In the genomic region with DNA sequence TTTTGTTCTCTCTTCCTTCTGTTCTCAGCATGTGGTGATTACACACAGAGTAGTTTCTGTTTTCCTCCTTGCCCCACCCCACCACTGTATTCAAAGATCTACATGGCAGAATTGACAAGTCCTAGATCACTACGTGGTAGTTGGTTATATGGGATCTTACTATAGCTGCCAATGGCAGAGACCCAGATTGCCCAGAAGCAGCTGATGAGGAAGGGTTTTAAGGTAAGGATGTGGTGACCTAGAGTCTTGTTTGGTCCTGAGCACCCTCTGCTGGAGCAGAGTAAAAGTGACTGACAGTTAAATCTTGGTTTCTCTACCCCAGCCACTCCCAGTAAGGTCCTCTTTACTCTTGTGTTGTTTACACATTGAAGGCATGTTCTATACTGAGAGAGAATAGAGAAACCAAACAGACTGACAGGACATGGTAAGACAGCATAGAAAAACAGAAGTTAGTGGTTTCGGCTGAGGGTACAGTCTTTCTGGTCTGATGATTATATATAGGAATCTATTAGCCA, we compare ENCODE assay signal across 9 cellular contexts. TPM values are rescaled to one million over a fixed set of nuclear protein-coding genes. Genes with fewer than 3 reads are reported as not detected.
DNase-seq lines count a peak whose midpoint lies in the region; ATAC-seq, FAIRE-seq and TF ChIP-seq lines count a peak whose summit lies in the region.
"Had no signal": no experiment of that assay in that cellular context is flagged by ENCODE, and none has a peak within 500 bp of the region (broad histone marks: within the 10 kb centered on the region; RNA-seq: fewer than 3 reads in every experiment).

No MANE protein-coding gene starts in this region.

- POLR2A ChIA-PET in A549 (lab: Yijun Ruan, JAX) = interaction anchor here (1.2 kb wide), 1 partner anchor 27 kb away, joined by 3 read pairs; a partner anchor contains a TSS

- no peaks in the 10 kb centered on the region for H3K9me3 ChIP-seq in A549

- peak; percentile 59 to 65 for TF ChIP-seq RAD21 in A549 (conservative IDR thresholded peaks at IDR 0.05 in 1 of 2, IDR thresholded peaks at IDR 0.05 in 1 of 2)

- peak; percentile 92 to 97 for ATAC-seq in A549
- ATAC-seq in GM21786 (IDR thresholded peaks at IDR 0.05; ENCODE audit: unreplicated experiment) = peak; percentile 97
- peak; percentile 59 to 63 for ATAC-seq in natural killer cell treated with Interleukin-12 subunit alpha and Interleukin-12 subunit beta and Interleukin-15 and Interleukin-18, amount 100 ng/mL, for 72 hours

- H3K4me1 ChIP-seq in A549 = peaks cover 17% of the 10 kb centered on the region

- WGBS in A549 (ENCODE audit: missing lambda C conversion rate) = 59% methylated on average over 2 of the region's 2 CpGs

- peak; percentile 56 to 61 for DNase-seq in A549 (ENCODE audit: low read depth in 1 of 2, low spot score in 1 of 2)
- peak; percentile 82 for DNase-seq in G401 (ENCODE audit: low spot score)
- DNase-seq in HuH-7 (ENCODE audit: low spot score) = peak; percentile 44
- DNase-seq in SW480 (ENCODE audit: low spot score) = peak; percentile 16
- DNase-seq in epithelial cell of esophagus (ENCODE audit: low read depth) = peak; percentile 74
- DNase-seq in natural killer cell treated with Interleukin-12 subunit alpha and Interleukin-12 subunit beta and Interleukin-15 and Interleukin-18, amount 100 ng/mL, for 72 hours (ENCODE audit: low spot score) = no peak
- no peak for DNase-seq in T-helper 9 cell

- H3K4me1 Mint-ChIP-seq in natural killer cell treated with Interleukin-12 subunit alpha and Interleukin-12 subunit beta and Interleukin-15 and Interleukin-18, amount 100 ng/mL, for 72 hours (ENCODE audit: low read depth in 2 of 2) = peaks cover 7% of the 10 kb centered on the region in 2 donors

- 0 out of 6 replicates have a peak overlapping the region, but pooled peaks of 1 of the 2 experiments have one; percentile 3 for H3K27ac ChIP-seq in A549

- in situ Hi-C loops in G401 (cut with HindIII; ENCODE audit: low sequenced_read_pairs) = no loop called here

- H3K36me3 Mint-ChIP-seq in natural killer cell treated with Interleukin-12 subunit alpha and Interleukin-12 subunit beta and Interleukin-15 and Interleukin-18, amount 100 ng/mL, for 72 hours = peaks cover 36% of the 10 kb centered on the region

- CTCF ChIA-PET in A549 (lab: Yijun Ruan, JAX) = interaction anchor here (0.7 to 4.1 kb wide), 14 partner anchors 8 to 383 kb away, joined by 3 to 41 read pairs (median 4); a partner anchor contains a TSS

- H3K4me3 ChIP-seq in A549 = no peak overlapping the region
- H3K4me3 ChIP-seq in epithelial cell of esophagus (ENCODE audit: low read length) = no peak overlapping the region

- no peak for TF ChIP-seq POLR2A in A549 (IDR thresholded peaks at IDR 0.05; ENCODE audit: low read length)

- H3K27ac Mint-ChIP-seq in natural killer cell treated with Interleukin-12 subunit alpha and Interleukin-12 subunit beta and Interleukin-15 and Interleukin-18, amount 100 ng/mL, for 72 hours = no peak overlapping the region

- no peaks in the 10 kb centered on the region for H3K27me3 Mint-ChIP-seq in natural killer cell treated with Interleukin-12 subunit alpha and Interleukin-12 subunit beta and Interleukin-15 and Interleukin-18, amount 100 ng/mL, for 72 hours

- TF ChIP-seq CTCF in A549 (IDR thresholded peaks at IDR 0.05) (peak; percentile 53), epithelial cell of esophagus (IDR thresholded peaks at IDR 0.05; ENCODE audit: insufficient read depth, low read depth, low read length, missing control alignments) (peak; percentile 72)

- H3K4me2 ChIP-seq in A549 = no peak overlapping the region

- H3K9me3 Mint-ChIP-seq in natural killer cell treated with Interleukin-12 subunit alpha and Interleukin-12 subunit beta and Interleukin-15 and Interleukin-18, amount 100 ng/mL, for 72 hours = no peaks in the 10 kb centered on the region

- no peak for TF ChIP-seq EP300 in A549 (IDR thresholded peaks at IDR 0.05)

- no peak overlapping the region for H3K4me3 Mint-ChIP-seq in natural killer cell treated with Interleukin-12 subunit alpha and Interleukin-12 subunit beta and Interleukin-15 and Interleukin-18, amount 100 ng/mL, for 72 hours

- no peak for FAIRE-seq in A549 (lab: Jason Lieb, UNC)

TF ChIP-seq in A549, 52 proteins besides CTCF, POLR2A, EP300 and RAD21:
- no peak for TF ChIP-seq NR3C1 (IDR thresholded peaks at IDR 0.05)
- TF ChIP-seq ZSCAN20 (CRISPR knock-in tag; IDR thresholded peaks at IDR 0.05) = no peak
- peak; percentile 50 for TF ChIP-seq SMC3 (IDR thresholded peaks at IDR 0.05)
- TF ChIP-seq SREBF2 (IDR thresholded peaks at IDR 0.05) = no peak
- TF ChIP-seq HDAC2 (IDR thresholded peaks at IDR 0.05) = no peak

RNA-seq across cellular contexts. Expression of a gene that starts 22.8 kb away (rescaled TPM):
- polyA plus RNA-seq in A549 (2011; rRNA removed) (16.4 and 20.2 TPM in 2 replicates), A549 (2017; fragmentation: RNase III; extraction: RNeasy Plus Mini Kit Qiagen cat#74134 plus additional on column Dnase treatment) (14.4 to 16.7 TPM (median 16.1 TPM) in 3 replicates)
- 13.3 and 14.6 TPM in 2 replicates for polyA plus RNA-seq in A549 (2012; cell fraction: cytosol; rRNA removed)
- polyA plus RNA-seq in A549 (2012; cell fraction: nucleus; rRNA removed) = 31.9 and 33.1 TPM in 2 replicates
- polyA minus RNA-seq in A549 (2011; rRNA and poly(A)+ RNA removed) = 30.5 and 34.0 TPM in 2 replicates
- 28.1 and 28.3 TPM in 2 replicates for total RNA-seq in G401 (2014; rRNA removed; shearing (Covaris generic))
- 10 to 100 TPM; 38.9 to 57.0 TPM for total RNA-seq in natural killer cell treated with Interleukin-12 subunit alpha and Interleukin-12 subunit beta and Interleukin-15 and Interleukin-18, amount 100 ng/mL, for 72 hours

RNA-seq across cellular contexts. Expression of a gene that starts 27.0 kb away (rescaled TPM):
- polyA plus RNA-seq in A549 (2011; rRNA removed) (147 and 148 TPM in 2 replicates), A549 (2017; fragmentation: RNase III; extraction: RNeasy Plus Mini Kit Qiagen cat#74134 plus additional on column Dnase treatment) (124 to 145 TPM (median 133 TPM) in 3 replicates)
- polyA plus RNA-seq in A549 (2012; cell fraction: cytosol; rRNA removed) = 66.5 and 81.2 TPM in 2 replicates
- polyA plus RNA-seq in A549 (2012; cell fraction: nucleus; rRNA removed) = 65.5 and 81.1 TPM in 2 replicates
- polyA minus RNA-seq in A549 (2011; rRNA and poly(A)+ RNA removed) = 94.6 and 102 TPM in 2 replicates
- total RNA-seq in G401 (2014; rRNA removed; shearing (Covaris generic)) = 20.5 and 24.2 TPM in 2 replicates
- 10 to 100 TPM; 44.8 to 47.8 TPM for total RNA-seq in natural killer cell treated with Interleukin-12 subunit alpha and Interleukin-12 subunit beta and Interleukin-15 and Interleukin-18, amount 100 ng/mL, for 72 hours

RNA-seq across cellular contexts. Expression of a gene that starts 58.9 kb away (rescaled TPM):
- polyA plus RNA-seq in A549 (2011; rRNA removed) = not detected in 2 replicates
- polyA plus RNA-seq in A549 (2012; cell fraction: cytosol; rRNA removed) = not detected in 2 replicates
- not detected in 2 replicates for polyA plus RNA-seq in A549 (2012; cell fraction: nucleus; rRNA removed)
- not detected in 3 replicates for polyA plus RNA-seq in A549 (2017; fragmentation: RNase III; extraction: RNeasy Plus Mini Kit Qiagen cat#74134 plus additional on column Dnase treatment)
- not detected in 2 replicates for polyA minus RNA-seq in A549 (2011; rRNA and poly(A)+ RNA removed)
- total RNA-seq in G401 (2014; rRNA removed; shearing (Covaris generic)) = not detected in 2 replicates
- not detected for total RNA-seq in natural killer cell treated with Interleukin-12 subunit alpha and Interleukin-12 subunit beta and Interleukin-15 and Interleukin-18, amount 100 ng/mL, for 72 hours
- total RNA-seq: T-helper 1 cell treated with Interleukin-12 subunit alpha and Interleukin-12 subunit beta and Interleukin-4 antibody, amounts not matched to agents 30 ng/mL and 1 ng/mL, for 36 hours had no signal

Comparison
In these comparisons a context has a peak if more than half of its experiments do, and no peak if none do; other contexts are left out.
1. DNase-seq: peak in A549 (2 of 2), G401 (single experiment), HuH-7 (single experiment), SW480 (single experiment) and epithelial cell of esophagus (single experiment); none in natural killer cell treated with Interleukin-12 subunit alpha and Interleukin-12 subunit beta and Interleukin-15 and Interleukin-18, amount 100 ng/mL, for 72 hours (single experiment) and T-helper 9 cell (single experiment).
2. Peak in every context shown above with its lines, with median percentiles within 50 percentile points of each other: ATAC-seq.